In the genomic region with DNA sequence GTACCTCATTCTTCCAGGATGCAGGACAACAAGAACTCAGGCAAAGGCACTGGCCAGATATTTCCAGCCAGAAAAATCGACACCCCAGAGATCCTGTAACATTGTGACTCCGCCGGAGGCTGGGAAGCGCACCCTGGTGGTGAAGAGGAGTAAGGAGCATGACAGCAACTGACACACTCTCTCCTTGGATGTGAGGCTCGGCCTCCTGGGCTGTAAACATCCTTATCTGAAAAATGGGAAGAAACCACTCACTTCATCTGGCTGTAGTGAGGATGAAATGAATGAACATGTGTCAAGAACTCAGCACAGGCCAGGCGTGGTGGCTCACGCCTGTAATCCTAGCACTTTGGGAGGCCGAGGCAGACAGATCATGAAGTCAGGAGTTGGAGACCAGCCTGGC, we compare ENCODE assay signal across 8 cellular contexts. TPM values are rescaled to one million over a fixed set of nuclear protein-coding genes. Genes with fewer than 3 reads are reported as not detected.
DNase-seq lines count a peak whose midpoint lies in the region; ATAC-seq, FAIRE-seq and TF ChIP-seq lines count a peak whose summit lies in the region.

No MANE protein-coding gene starts in this region.

- DNase-seq in HCEC 1CT (peak; percentile 55), K562 (ENCODE audit: extremely low read depth in 1 of 4, low spot score in 3 of 4) (peak; percentile 57 to 71 (median 64)), upper lobe of right lung (no peak)

- ATAC-seq in K562 (peak; percentile 89), upper lobe of right lung (peak; percentile 68), GM21717 (IDR thresholded peaks at IDR 0.05; ENCODE audit: unreplicated experiment) (no peak), HG03139 (IDR thresholded peaks at IDR 0.05; ENCODE audit: unreplicated experiment) (no peak)

- H3K9ac ChIP-seq in SU-DHL-6 (ENCODE audit: low read length) (no peak overlapping the region), K562 (ENCODE audit: insufficient read depth in 1 of 2, low read depth in 2 of 2, low read length in 2 of 2) (no peak overlapping the region), liver (ENCODE audit: low read depth in 1 of 2, low read length in 2 of 2) (no peak overlapping the region)

- BruUV-seq in K562 (replicated peaks; lab: Mats Ljungman, UMichigan) = no TSS peak

- H3K27ac ChIP-seq in C4-2B = no peak overlapping the region
- H3K27ac ChIP-seq in SU-DHL-6 (ENCODE audit: low read depth, low read length) = no peak overlapping the region
- no peak overlapping the region for H3K27ac ChIP-seq in K562 (ENCODE audit: extremely low read depth, low read depth, low read length)
- H3K27ac ChIP-seq in liver (ENCODE audit: low read depth in 1 of 2, low read length in 2 of 2) = no peak overlapping the region
- H3K27ac ChIP-seq in upper lobe of right lung = no peak overlapping the region

- H3K9me2 ChIP-seq in SU-DHL-6 (replicated peaks; ENCODE audit: insufficient read depth, low read length) = no peaks in the 10 kb centered on the region

- in situ Hi-C loops in K562 (cut with MboI) = no loop called here

- peak in 1 of 2 experiments; percentile 50; a peak in 2 of 4 replicates for TF ChIP-seq RAD21 in K562 (CRISPR knock-in tag; conservative IDR thresholded peaks at IDR 0.05 in 1 of 2, IDR thresholded peaks at IDR 0.05 in 1 of 2)
- peak; percentile 61 to 82 for TF ChIP-seq RAD21 in liver (IDR thresholded peaks at IDR 0.05)

- peak; percentile 91 for FAIRE-seq in K562 (lab: Jason Lieb, UNC)

- H4K20me1 ChIP-seq in SU-DHL-6 (ENCODE audit: low read depth, low read length) (no peaks in the 10 kb centered on the region), K562 (replicated peaks; ENCODE audit: control insufficient read depth, insufficient read depth, low read length) (no peaks in the 10 kb centered on the region)

- intact Hi-C loops in K562 (cut with micrococcal nuclease) (loop anchor here (2.0 kb wide), 1 partner anchor 75 kb away; no protein-coding TSS in a partner anchor), upper lobe of right lung (cut with DNase I) (no loop called here)

- H3F3A ChIP-seq in SU-DHL-6 (ENCODE audit: insufficient read depth) = no peaks in the 10 kb centered on the region

- TF ChIP-seq EP300 in K562 (IDR thresholded peaks at IDR 0.05; ENCODE audit: low read length) = no peak

- H3K9me3 ChIP-seq in SU-DHL-6 (ENCODE audit: insufficient read depth, low read length) = no peaks in the 10 kb centered on the region
- H3K9me3 ChIP-seq in K562 (replicated peaks; ENCODE audit: control insufficient read depth, insufficient read depth, low read depth, low read length) = no peaks in the 10 kb centered on the region
- H3K9me3 ChIP-seq in liver (ENCODE audit: control insufficient read depth in 4 of 4, low read length in 3 of 4) = no peaks in the 10 kb centered on the region
- no peaks in the 10 kb centered on the region for H3K9me3 ChIP-seq in upper lobe of right lung

- H3K4me2 ChIP-seq in SU-DHL-6 (ENCODE audit: low read depth, low read length, poor library complexity, severe bottlenecking) (no peak overlapping the region), K562 (ENCODE audit: insufficient read depth, low read length) (no peak overlapping the region)

- H3K9me1 ChIP-seq in K562 (ENCODE audit: control insufficient read depth, insufficient read depth, low read length) = no peaks in the 10 kb centered on the region

- TF ChIP-seq POLR2A in K562 (conservative IDR thresholded peaks at IDR 0.05) = no peak

- H3K4me3 ChIP-seq in SU-DHL-6 (ENCODE audit: insufficient read depth, low read length, poor library complexity, severe bottlenecking) = no peak overlapping the region
- H3K4me3 ChIP-seq in K562 = no peak overlapping the region
- no peak overlapping the region for H3K4me3 ChIP-seq in liver (ENCODE audit: low read depth in 1 of 3, low read length in 3 of 3)
- no peak overlapping the region for H3K4me3 ChIP-seq in upper lobe of right lung

- H2AFZ ChIP-seq in SU-DHL-6 (ENCODE audit: low read depth, low read length, severe bottlenecking) = no peak overlapping the region
- H2AFZ ChIP-seq in K562 (ENCODE audit: low read depth, low read length) = no peak overlapping the region

- POLR2A ChIA-PET in K562 (lab: Yijun Ruan, JAX) = interaction anchor here (0.9 to 2.6 kb wide), 5 partner anchors 8 to 18 kb away, joined by 3 to 7 read pairs (median 6); no protein-coding TSS in a partner anchor

- H3K79me2 ChIP-seq in SU-DHL-6 (ENCODE audit: insufficient read depth, low read length) (no peaks in the 10 kb centered on the region), K562 (ENCODE audit: control insufficient read depth, insufficient read depth, low read length) (no peaks in the 10 kb centered on the region)

- CTCF ChIA-PET in K562 (lab: Yijun Ruan, JAX; ENCODE audit: low intra/inter-chr PET ratio) = no interaction called here

- H3K27me3 ChIP-seq in SU-DHL-6 (ENCODE audit: low read length) (no peaks in the 10 kb centered on the region), K562 (ENCODE audit: control insufficient read depth in 2 of 2, insufficient read depth in 2 of 2, low read length in 2 of 2) (no peaks in the 10 kb centered on the region), liver (ENCODE audit: control insufficient read depth in 4 of 4, insufficient read depth in 4 of 4, low read length in 3 of 4) (no peaks in the 10 kb centered on the region), upper lobe of right lung (no peaks in the 10 kb centered on the region)

- H3K36me3 ChIP-seq in SU-DHL-6 (ENCODE audit: low read length) (0 out of 2 replicates have a peak, but pooled peaks cover 8% of the 10 kb centered on the region), K562 (ENCODE audit: control insufficient read depth, insufficient read depth, low read length) (peaks cover 24% of the 10 kb centered on the region; the same call in 2 of the 3 replicates), liver (ENCODE audit: control insufficient read depth in 4 of 4, insufficient read depth in 3 of 4, low read depth in 1 of 4, low read length in 3 of 4) (peaks cover 4 to 26% (median 21%) of the 10 kb centered on the region in 4 donors), upper lobe of right lung (peaks cover 30% of the 10 kb centered on the region)

- TF ChIP-seq CTCF in C4-2B (conservative IDR thresholded peaks at IDR 0.05) = peak; percentile 86
- TF ChIP-seq CTCF in SU-DHL-6 (IDR thresholded peaks at IDR 0.05; ENCODE audit: insufficient read depth, low read length, poor library complexity, severe bottlenecking) = peak; percentile 31
- TF ChIP-seq CTCF in K562 (IDR thresholded peaks at IDR 0.05 in 2 of 3, conservative IDR thresholded peaks at IDR 0.05 in 1 of 3; ENCODE audit: insufficient read depth in 2 of 3, low read depth in 1 of 3, low read length in 3 of 3) = peak; percentile 72 to 81 (median 76)
- TF ChIP-seq CTCF in liver (IDR thresholded peaks at IDR 0.05; ENCODE audit: low read depth, low read length, missing input control) = peak; percentile 61
- TF ChIP-seq CTCF in upper lobe of right lung (IDR thresholded peaks at IDR 0.05) = peak; percentile 58

- WGBS in K562 (ENCODE audit: insufficient coverage, low coverage, missing lambda C conversion rate) = 52% methylated on average over 8 of the region's 8 CpGs
- WGBS in liver = 73% methylated on average over 8 of the region's 8 CpGs

- H3K4me1 ChIP-seq in K562 (replicated peaks in 1 of 2; ENCODE audit: control insufficient read depth in 2 of 2, insufficient read depth in 2 of 2, low read length in 2 of 2) = peaks cover 7 to 23% of the 10 kb centered on the region in 2 experiments; a peak in 4 of 5 replicates
- no peaks in the 10 kb centered on the region for H3K4me1 ChIP-seq in liver (ENCODE audit: control insufficient read depth in 4 of 4, insufficient read depth in 4 of 4, low read length in 3 of 4)
- H3K4me1 ChIP-seq in upper lobe of right lung = no peaks in the 10 kb centered on the region

RNA-seq across cellular contexts. Expression of a gene that starts 27.5 kb away (rescaled TPM):
- total RNA-seq in K562 (2011; cell fraction: chromatin; rRNA removed; ENCODE audit: low replicate concordance) = 38.1 and 49.8 TPM in 2 replicates
- total RNA-seq in K562 (2011; cell fraction: nucleolus; rRNA removed) = 30.0 and 31.9 TPM in 2 replicates
- 33.7 and 35.5 TPM in 2 replicates for total RNA-seq in K562 (2011; cell fraction: nucleoplasm; rRNA removed)
- total RNA-seq in K562 (2014; rRNA removed) (19.7 and 27.7 TPM in 2 replicates), K562 (2014; rRNA removed; fragmentation: Illumina TruSeq; extraction: Trizol) (12.0 and 12.8 TPM in 2 replicates), K562 (2015; rRNA removed; fragmentation: Illumina TruSeq; extraction: Trizol) (19.7 and 22.4 TPM in 2 replicates), K562 (2021) (18.7 and 20.4 TPM in 2 replicates), liver (1 to 10 TPM; 5.4 to 9.8 TPM), upper lobe of right lung (16.5 TPM)
- polyA plus RNA-seq in K562 (2011; rRNA removed) (13.7 and 15.0 TPM in 2 replicates), K562 (2014; fragmentation: Illumina TruSeq; extraction: Trizol) (19.4 and 20.2 TPM in 2 replicates), K562 (2014; fragmentation: Nextera tagmentation; extraction: Ambion mirVana) (1 to 10 TPM; 3.4 to 4.7 TPM), K562 (2014; rRNA removed) (29.6 and 30.4 TPM in 2 replicates), liver (1 to 10 TPM; 5.0 to 5.1 TPM)
- polyA plus RNA-seq in K562 (2011; cell fraction: cytosol; rRNA removed) = 10.1 and 10.3 TPM in 2 replicates
- 28.9 and 31.1 TPM in 2 replicates for polyA plus RNA-seq in K562 (2011; cell fraction: nucleus; rRNA removed)
- polyA plus RNA-seq in K562 (2012) = 25.7 and 29.2 TPM in 2 replicates
- 8.3 and 10.1 TPM in 2 replicates for polyA minus RNA-seq in K562 (2011; rRNA and poly(A)+ RNA removed)
- polyA minus RNA-seq in K562 (2011; cell fraction: cytosol; rRNA and poly(A)+ RNA removed) = 4.8 and 7.6 TPM in 2 replicates
- polyA minus RNA-seq in K562 (2011; cell fraction: nucleus; rRNA and poly(A)+ RNA removed) = 9.8 and 13.4 TPM in 2 replicates

RNA-seq across cellular contexts. Expression of a gene that starts 47.3 kb away (rescaled TPM):
- total RNA-seq in K562 (2011; cell fraction: chromatin; rRNA removed; ENCODE audit: low replicate concordance) = 2.4 and 3.1 TPM in 2 replicates
- total RNA-seq in K562 (2011; cell fraction: nucleolus; rRNA removed) = 1.8 and 2.0 TPM in 2 replicates
- total RNA-seq in K562 (2011; cell fraction: nucleoplasm; rRNA removed) = 2.1 and 2.7 TPM in 2 replicates
- total RNA-seq in K562 (2014; rRNA removed) = 6.9 and 10.7 TPM in 2 replicates
- 7.2 and 7.8 TPM in 2 replicates for total RNA-seq in K562 (2014; rRNA removed; fragmentation: Illumina TruSeq; extraction: Trizol)
- total RNA-seq in K562 (2015; rRNA removed; fragmentation: Illumina TruSeq; extraction: Trizol) = 5.3 and 6.1 TPM in 2 replicates
- total RNA-seq in K562 (2021) = 6.0 and 6.6 TPM in 2 replicates
- polyA plus RNA-seq in K562 (2011; rRNA removed) = 4.7 and 4.9 TPM in 2 replicates
- polyA plus RNA-seq in K562 (2011; cell fraction: cytosol; rRNA removed) = 3.7 and 4.8 TPM in 2 replicates
- 0.81 and 1.2 TPM in 2 replicates for polyA plus RNA-seq in K562 (2011; cell fraction: nucleus; rRNA removed)
- polyA plus RNA-seq in K562 (2012) = 7.0 and 9.7 TPM in 2 replicates
- polyA plus RNA-seq in K562 (2014; fragmentation: Illumina TruSeq; extraction: Trizol) = 7.8 and 8.3 TPM in 2 replicates
- polyA plus RNA-seq in K562 (2014; fragmentation: Nextera tagmentation; extraction: Ambion mirVana) = 1 to 10 TPM; 4.4 to 5.0 TPM
- 5.7 and 6.1 TPM in 2 replicates for polyA plus RNA-seq in K562 (2014; rRNA removed)
- 5.7 and 6.3 TPM in 2 replicates for polyA minus RNA-seq in K562 (2011; rRNA and poly(A)+ RNA removed)
- 6.8 and 13.3 TPM in 2 replicates for polyA minus RNA-seq in K562 (2011; cell fraction: cytosol; rRNA and poly(A)+ RNA removed)
- 0.67 and 1.00 TPM in 2 replicates for polyA minus RNA-seq in K562 (2011; cell fraction: nucleus; rRNA and poly(A)+ RNA removed)
- 1 to 10 TPM; 8.5 TPM for total RNA-seq in liver
- polyA plus RNA-seq in liver = 10 to 100 TPM in 1 of 2 donors, 1 to 10 TPM in 1; 9.0 to 12.8 TPM
- total RNA-seq in upper lobe of right lung = 44.0 TPM

Comparison
In these comparisons a context has a peak if more than half of its experiments do, and no peak if none do; other contexts are left out.
1. CTCF ChIP-seq: peak in every context shown above with its lines; median percentile 86 in C4-2B; 76 in K562; 61 in liver; 58 in upper lobe of right lung; 31 in SU-DHL-6.
2. ATAC-seq: peak in K562 (single experiment) and upper lobe of right lung (single experiment); none in GM21717 (single experiment) and HG03139 (single experiment).